Comparison of ENCODE assay signal across 15 cellular contexts in the genomic region with DNA sequence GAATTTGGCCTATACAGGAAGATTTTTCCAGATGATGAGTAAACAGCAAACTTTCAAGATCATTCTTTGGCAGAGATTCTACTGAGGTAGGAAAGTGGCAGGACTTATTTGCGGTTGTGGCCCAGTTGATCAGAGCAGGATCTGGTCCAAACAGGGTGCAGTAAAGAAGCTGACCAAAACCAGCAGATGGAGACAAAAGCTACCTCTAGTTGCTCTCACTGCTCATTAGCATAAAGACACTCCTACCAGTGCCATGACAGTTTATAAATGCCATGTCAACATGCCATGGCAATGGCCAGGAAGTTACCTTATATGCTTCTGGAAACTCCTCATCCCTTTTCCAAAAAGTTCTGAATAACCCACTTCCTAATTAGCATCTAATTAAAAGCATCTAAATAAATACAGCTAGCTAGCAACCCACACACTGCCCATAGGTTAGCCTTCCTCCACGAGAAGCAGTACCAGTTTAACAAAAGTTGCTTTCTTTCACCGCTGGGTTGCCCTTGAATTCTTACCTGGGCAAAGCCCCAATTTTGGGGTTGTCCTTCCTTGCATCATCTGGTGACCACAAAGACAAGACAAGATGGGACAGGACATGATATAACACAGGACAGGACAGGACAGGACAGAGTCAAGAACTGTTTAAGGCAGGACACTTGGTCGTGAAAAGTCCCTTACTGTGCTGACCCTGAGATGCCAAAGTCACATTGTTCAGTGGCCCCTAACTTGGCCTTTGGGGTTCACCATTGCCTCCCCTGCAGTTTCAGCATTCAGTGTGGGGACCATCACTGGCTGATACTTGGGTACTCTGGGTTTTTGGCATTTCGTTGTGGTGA. TPM values are rescaled to one million over a fixed set of nuclear protein-coding genes. Genes with fewer than 3 reads are reported as not detected.
DNase-seq lines count a peak whose midpoint lies in the region; ATAC-seq, FAIRE-seq and TF ChIP-seq lines count a peak whose summit lies in the region.
"Not testable (repeated sequence)": the region's sequence is repeated elsewhere in the genome, so short reads cannot be mapped to it uniquely, and the experiment has no call there.
"Had no signal": no experiment of that assay in that cellular context is flagged by ENCODE, and none has a peak within 500 bp of the region (broad histone marks: within the 10 kb centered on the region; RNA-seq: fewer than 3 reads in every experiment).

No MANE protein-coding gene starts in this region.

- not testable (repeated sequence) for H2BK120ac ChIP-seq in H9 (ENCODE audit: low read depth, low read length, poor library complexity, severe bottlenecking)

- H2AK5ac ChIP-seq in H9 (ENCODE audit: insufficient read length, low read length): not testable (repeated sequence)

- H3K36me3 ChIP-seq in GM12878 (ENCODE audit: control insufficient read depth in 2 of 2, insufficient read depth in 2 of 2, low read length in 1 of 2): not testable (repeated sequence)

- TF ChIP-seq EP300 in GM12878 (IDR thresholded peaks at IDR 0.05; ENCODE audit: borderline replicate concordance in 1 of 2, control insufficient read depth in 1 of 2, low read depth in 2 of 2, low read length in 2 of 2): not testable (repeated sequence)

- H3K4me1 ChIP-seq in H9 (ENCODE audit: insufficient read depth, low read length); GM12878 (ENCODE audit: control insufficient read depth, insufficient read depth, low read length): not testable (repeated sequence)

- not testable (repeated sequence) for DNase-seq in H9; activated B cell treated with CpG ODN at 0.5 μM for 24 hours; GM12878 (ENCODE audit: low read depth, low spot score); left cardiac atrium
- DNase-seq in naive thymus-derived CD8-positive, alpha-beta T cell: peak in 3 of 10 donors; percentile 23 to 38 (median 35)

- H3K27ac Mint-ChIP-seq in H9, activated B cell treated with CpG ODN at 0.5 μM for 24 hours: not testable (repeated sequence)
- H3K27ac Mint-ChIP-seq in naive thymus-derived CD8-positive, alpha-beta T cell: peak overlapping the region in 6 of 10 donors; percentile 44 to 77 (median 49)

- H2BK5ac ChIP-seq in H9 (ENCODE audit: insufficient read length, low read length): not testable (repeated sequence)

- WGBS in H9 (ENCODE audit: extremely low coverage, insufficient read length, low lambda C conversion rate): no CpG with 5 or more reads among the region's 5 CpGs
- 85% methylated on average over 3 of the region's 5 CpGs for WGBS in GM12878 (ENCODE audit: insufficient coverage, insufficient replicate concordance, low lambda C conversion rate, missing lambda C conversion rate)

- H3K4me2 ChIP-seq in H9 (ENCODE audit: insufficient read depth, insufficient read length, low read length); GM12878 (ENCODE audit: control insufficient read depth, insufficient read depth): not testable (repeated sequence)

- H3K27me3 Mint-ChIP-seq in H9 (ENCODE audit: low read depth); activated B cell treated with CpG ODN at 0.5 μM for 24 hours; naive thymus-derived CD8-positive, alpha-beta T cell: not testable (repeated sequence)

- not testable (repeated sequence) for H3K4me1 Mint-ChIP-seq in H9, activated B cell treated with CpG ODN at 0.5 μM for 24 hours
- H3K4me1 Mint-ChIP-seq in naive thymus-derived CD8-positive, alpha-beta T cell: peaks cover 0 to 12% (median 4%) of the 10 kb centered on the region in 4 donors

- H3K18ac ChIP-seq in H9 (ENCODE audit: insufficient read length, low read depth, low read length): not testable (repeated sequence)

- in situ Hi-C loops in GM12878 (cut with MboI): not testable (repeated sequence)

- not testable (repeated sequence) for H3K56ac ChIP-seq in H9 (ENCODE audit: insufficient read length, low read depth, low read length)

- not testable (repeated sequence) for H2AFZ ChIP-seq in H9 (ENCODE audit: low read length); GM12878 (ENCODE audit: control insufficient read depth, low read depth, low read length)

- H3K4me3 Mint-ChIP-seq in H9; activated B cell treated with CpG ODN at 0.5 μM for 24 hours; naive thymus-derived CD8-positive, alpha-beta T cell: not testable (repeated sequence)

- TF ChIP-seq RAD21 in GM12878 (IDR thresholded peaks at IDR 0.05; ENCODE audit: insufficient read depth, low read depth, low read length): not testable (repeated sequence)

- not testable (repeated sequence) for H3K9me3 ChIP-seq in H9 (ENCODE audit: control insufficient read depth, low read depth, low read length); GM12878 (replicated peaks; ENCODE audit: control insufficient read depth, insufficient read depth, low read length)

- H4K91ac ChIP-seq in H9 (ENCODE audit: insufficient read length, low read depth, low read length): not testable (repeated sequence)

- ATAC-seq in GM18517 (IDR thresholded peaks at IDR 0.05; ENCODE audit: unreplicated experiment): peak; percentile 57
- ATAC-seq in activated B cell treated with CpG ODN at 0.5 μM for 24 hours (ENCODE audit: low read depth): peak; percentile 90
- ATAC-seq in GM12878: peak; percentile 99
- ATAC-seq in left cardiac atrium: peak; percentile 52 to 57
- peak; percentile 94 to 99 for ATAC-seq in naive thymus-derived CD8-positive, alpha-beta T cell

- intact Hi-C loops in activated B cell treated with CpG ODN at 0.5 μM for 24 hours (cut with micrococcal nuclease); GM12878 (cut with micrococcal nuclease; ENCODE audit: unreplicated experiment); left cardiac atrium (cut with DNase I): not testable (repeated sequence)

- H4K8ac ChIP-seq in H9 (replicated peaks; ENCODE audit: insufficient read length, low read depth, low read length): not testable (repeated sequence)

- not testable (repeated sequence) for H3K79me1 ChIP-seq in H9 (ENCODE audit: insufficient read depth, low read depth, low read length, poor library complexity, severe bottlenecking)

- not testable (repeated sequence) for H2BK12ac ChIP-seq in H9 (ENCODE audit: insufficient read length, low read depth, low read length)

- BruUV-seq in GM12878 (replicated peaks; lab: Mats Ljungman, UMichigan): not testable (repeated sequence)

- H4K20me1 ChIP-seq in H9 (ENCODE audit: control insufficient read depth, insufficient read depth, insufficient read length); GM12878 (ENCODE audit: control insufficient read depth, insufficient read depth): not testable (repeated sequence)

- not testable (repeated sequence) for H2BK15ac ChIP-seq in H9 (ENCODE audit: low read depth, low read length)

- SMC1A ChIA-PET in GM12878 (lab: Charles Lee; ENCODE audit: uncharacterized antibody, unreplicated experiment): not testable (repeated sequence)

- not testable (repeated sequence) for FAIRE-seq in GM12878 (lab: Jason Lieb, UNC)

- not testable (repeated sequence) for H3K9me3 Mint-ChIP-seq in H9; activated B cell treated with CpG ODN at 0.5 μM for 24 hours; naive thymus-derived CD8-positive, alpha-beta T cell

- H3K23ac ChIP-seq in H9 (ENCODE audit: insufficient read length, low read depth, low read length): not testable (repeated sequence)

- RAD21 ChIA-PET in GM12878 (lab: Charles Lee; ENCODE audit: unreplicated experiment): not testable (repeated sequence)

- not testable (repeated sequence) for H3K23me2 ChIP-seq in H9 (ENCODE audit: insufficient read length, low read depth, low read length, poor library complexity, severe bottlenecking)

- H3K79me2 ChIP-seq in H9 (ENCODE audit: insufficient read depth, low read length); GM12878 (ENCODE audit: control insufficient read depth, insufficient read depth, low read length): not testable (repeated sequence)

- TF ChIP-seq CTCF in H9 (conservative IDR thresholded peaks at IDR 0.05) (peak; percentile 25; the same call in 1 of the 3 replicates), LNCAP (IDR thresholded peaks at IDR 0.05) (peak; percentile 45; the same call in 1 of the 2 replicates)
- not testable (repeated sequence) for TF ChIP-seq CTCF in activated B cell treated with CpG ODN at 0.5 μM for 24 hours (IDR thresholded peaks at IDR 0.05); GM12878 (IDR thresholded peaks at IDR 0.05 in 2 of 3, conservative IDR thresholded peaks at IDR 0.05 in 1 of 3; ENCODE audit: control insufficient read depth in 2 of 3, extremely low read depth in 1 of 3, insufficient read depth in 1 of 3, low read depth in 3 of 3, low read length in 3 of 3)

- H3K14ac ChIP-seq in H9 (ENCODE audit: insufficient read depth, low read length): not testable (repeated sequence)

- not testable (repeated sequence) for H3K9ac ChIP-seq in H9 (ENCODE audit: extremely low read depth, insufficient read length, low read length); GM12878 (ENCODE audit: control insufficient read depth, insufficient read depth, low read length)

- H3T11ph ChIP-seq in H9 (ENCODE audit: low read length): not testable (repeated sequence)

- H3K4ac ChIP-seq in H9 (ENCODE audit: low read depth, low read length): not testable (repeated sequence)

- H3K36me3 Mint-ChIP-seq in H9 (ENCODE audit: insufficient read depth in 1 of 3, low read depth in 3 of 3); activated B cell treated with CpG ODN at 0.5 μM for 24 hours (ENCODE audit: low read depth); naive thymus-derived CD8-positive, alpha-beta T cell: not testable (repeated sequence)

- not testable (repeated sequence) for H4K5ac ChIP-seq in H9 (ENCODE audit: insufficient read length, low read depth, low read length)

- CTCF ChIA-PET in activated B cell treated with CpG ODN at 0.5 μM for 24 hours (lab: Charles Lee); GM12878 (lab: Yijun Ruan, JAX): not testable (repeated sequence)

- not testable (repeated sequence) for H3K27ac ChIP-seq in H9 (ENCODE audit: insufficient read length, low read depth, low read length); GM12878 (ENCODE audit: control insufficient read depth, insufficient read depth)

- POLR2A ChIA-PET in activated B cell treated with CpG ODN at 0.5 μM for 24 hours (lab: Charles Lee); GM12878 (lab: Charles Lee); naive thymus-derived CD8-positive, alpha-beta T cell (lab: Charles Lee): not testable (repeated sequence)

- TF ChIP-seq POLR2A in GM12878 (IDR thresholded peaks at IDR 0.05; ENCODE audit: low read depth, low read length): not testable (repeated sequence)

- not testable (repeated sequence) for H3K27me3 ChIP-seq in H9 (ENCODE audit: insufficient read depth, low read length); GM12878 (replicated peaks in 1 of 2; ENCODE audit: control insufficient read depth in 2 of 2, insufficient read depth in 2 of 2, low read length in 1 of 2)

- not testable (repeated sequence) for H3K4me3 ChIP-seq in GM12878

- H2BK20ac ChIP-seq in H9 (ENCODE audit: low read depth, low read length, poor library complexity, severe bottlenecking): not testable (repeated sequence)

RNA-seq across cellular contexts. Expression of a gene that starts 59.2 kb away (rescaled TPM):
- total RNA-seq in H9 (2021) (not detected in 2 replicates), activated B cell treated with CpG ODN at 0.5 μM for 24 hours (not detected in 2 replicates), GM12878 (2014; rRNA removed) (not detected in 2 replicates), GM12878 (2014; rRNA removed; fragmentation: Illumina TruSeq; extraction: Trizol) (not detected in 2 replicates), GM12878 (2021) (not detected in 2 replicates), left cardiac atrium (not detected)
- total RNA-seq in GM12878 (2013; cell fraction: nucleolus; rRNA removed): not detected in 2 replicates
- not detected for polyA plus RNA-seq in GM12878 (2011; ENCODE audit: low read depth)
- polyA plus RNA-seq in GM12878 (2011; rRNA removed) (not detected in 2 replicates), GM12878 (2014; fragmentation: Illumina TruSeq; extraction: Trizol) (not detected in 2 replicates), GM12878 (2014; fragmentation: Nextera tagmentation; extraction: Ambion mirVana) (not detected), GM12878 (2014; rRNA removed) (not detected in 2 replicates), GM12878 (2016; fragmentation: Nextera tagmentation; extraction: Ambion mirVana) (not detected)
- polyA plus RNA-seq in GM12878 (2011; cell fraction: cytosol; rRNA removed): not detected in 2 replicates
- not detected in 2 replicates for polyA plus RNA-seq in GM12878 (2011; cell fraction: nucleus; rRNA removed)
- polyA plus RNA-seq in GM12878 (2012): not detected in 2 replicates
- polyA minus RNA-seq in GM12878 (2011; rRNA and poly(A)+ RNA removed): not detected in 2 replicates
- not detected in 2 replicates for polyA minus RNA-seq in GM12878 (2011; cell fraction: cytosol; rRNA and poly(A)+ RNA removed)
- not detected in 2 replicates for polyA minus RNA-seq in GM12878 (2011; cell fraction: nucleus; rRNA and poly(A)+ RNA removed)
- not detected for total RNA-seq in naive thymus-derived CD8-positive, alpha-beta T cell
- polyA plus RNA-seq in naive thymus-derived CD8-positive, alpha-beta T cell: not detected
- total RNA-seq: activated CD4-positive, alpha-beta memory T cell treated with anti-CD3 and anti-CD28 coated beads, Interleukin-2, amount 10 ng/mL, durations not matched to agents 7 days and 5 days; Daoy; glomerular endothelial cell; LHCN-M2; SJCRH30; stomach; T-helper 2 cell treated with Interferon-gamma antibody and Interleukin-4, amounts not matched to agents 100 ng/mL and 5 ng/mL, for 36 hours had no signal
- polyA plus RNA-seq: small intestine, stomach had no signal
